30 cellular contexts compared by ENCODE assay signal in the genomic region with DNA sequence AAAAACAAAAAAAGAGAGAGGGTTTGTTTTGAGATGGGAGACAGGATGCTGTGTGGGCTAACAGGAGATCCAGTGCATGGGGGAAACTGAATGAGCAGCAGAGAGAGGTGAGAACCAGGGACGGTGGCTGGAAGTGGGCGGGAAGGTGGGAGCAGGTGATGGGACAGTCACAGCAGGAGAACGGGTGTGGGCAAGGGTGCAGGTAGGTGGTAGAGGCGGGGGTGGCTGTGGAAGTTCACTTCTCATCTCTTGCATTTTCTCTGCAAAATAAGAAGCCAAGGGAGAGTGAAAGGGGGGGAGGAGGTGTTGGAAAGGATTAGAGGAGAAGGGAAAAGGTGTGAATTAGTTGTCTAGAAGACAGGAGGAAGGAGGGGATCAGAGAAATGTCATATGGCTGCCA. TPM values are rescaled to one million over a fixed set of nuclear protein-coding genes. Genes with fewer than 3 reads are reported as not detected.
"Had no signal": no experiment of that assay in that cellular context is flagged by ENCODE, and none has a peak within 500 bp of the region (broad histone marks: within the 10 kb centered on the region; RNA-seq: fewer than 3 reads in every experiment).

No MANE protein-coding gene starts in this region.

- H3K4me2 ChIP-seq: KMS-11 had no signal

- H3K4me3 ChIP-seq: cardiac muscle cell, MG63, SK-N-MC had no signal

- H3K9ac ChIP-seq: KMS-11 had no signal

- H3K36me3 ChIP-seq: brain microvascular endothelial cell, cardiac muscle cell had no signal

- ATAC-seq: activated T-cell treated with anti-CD3 and anti-CD28 coated beads, Interleukin-2, amount 50 U/mL, for 4 hours; Panc1; Right ventricle myocardium inferior; T-cell had no signal

- H3K27me3 ChIP-seq: brain microvascular endothelial cell, cardiac muscle cell, MG63 had no signal

- H3K27ac Mint-ChIP-seq: activated CD4-positive, alpha-beta memory T cell treated with anti-CD3 and anti-CD28 coated beads for 36 hours; activated CD4-positive, alpha-beta T cell treated with anti-CD3 and anti-CD28 coated beads, Interleukin-2, amount 10 ng/mL, durations not matched to agents 7 days and 5 days; activated naive CD8-positive, alpha-beta T cell; T-cell had no signal

- H3K36me3 Mint-ChIP-seq: activated CD4-positive, alpha-beta memory T cell treated with anti-CD3 and anti-CD28 coated beads for 36 hours; T-cell had no signal

- DNase-seq: activated CD4-positive, alpha-beta memory T cell treated with anti-CD3 and anti-CD28 coated beads for 36 hours; activated CD4-positive, alpha-beta T cell treated with anti-CD3 and anti-CD28 coated beads, Interleukin-2, amount 10 ng/mL, durations not matched to agents 7 days and 5 days; activated CD4-positive, CD25-positive, alpha-beta regulatory T cell; activated CD8-positive, alpha-beta memory T cell treated with anti-CD3 and anti-CD28 coated beads for 24 hours; activated effector memory CD4-positive, alpha-beta T cell treated with anti-CD3 and anti-CD28 coated beads, Interleukin-2, amount 50 U/mL, for 16 hours; activated naive CD4-positive, alpha-beta T cell treated with Interleukin-2 at 50 U/mL for 16 hours; activated T-cell treated with anti-CD3 and anti-CD28 coated beads, Interleukin-2, amount 50 U/mL, for 4 hours; brain microvascular endothelial cell; MG63; MV-4-11; NCI-H1092 treated with DMSO at 0.1 percent for 48 hours; NCI-H1417 treated with DMSO at 0.1 percent for 48 hours; NCI-H1694; NCI-H2029; NCI-H2107; NCI-H2171 treated with DMSO at 0.1 percent for 48 hours; NCI-H345; NCI-H510A; NCI-H526 treated with DMSO at 0.1 percent for 48 hours; NCI-H82; OCI-M1; RPMI8226; T-cell had no signal

- H3K9me3 Mint-ChIP-seq: activated CD4-positive, alpha-beta memory T cell treated with anti-CD3 and anti-CD28 coated beads for 36 hours; activated CD4-positive, alpha-beta T cell treated with anti-CD3 and anti-CD28 coated beads, Interleukin-2, amount 10 ng/mL, durations not matched to agents 7 days and 5 days; activated T-cell treated with anti-CD3 and anti-CD28 coated beads, Interleukin-2, amount 50 U/mL, for 4 hours; T-cell had no signal

- H3K4me3 Mint-ChIP-seq: activated CD4-positive, alpha-beta memory T cell treated with anti-CD3 and anti-CD28 coated beads for 36 hours; activated CD4-positive, alpha-beta T cell treated with anti-CD3 and anti-CD28 coated beads, Interleukin-2, amount 10 ng/mL, durations not matched to agents 7 days and 5 days; activated naive CD8-positive, alpha-beta T cell; activated T-cell treated with anti-CD3 and anti-CD28 coated beads, Interleukin-2, amount 50 U/mL, for 4 hours; T-cell had no signal

- H3K27ac ChIP-seq: brain microvascular endothelial cell, cardiac muscle cell, KMS-11, SK-N-MC had no signal

- H3K9me3 ChIP-seq: MG63 had no signal

RNA-seq across cellular contexts. Expression of gene FBXO17, which starts 21.9 kb away (rescaled TPM):
- total RNA-seq: activated CD4-positive, alpha-beta memory T cell treated with anti-CD3 and anti-CD28 coated beads for 36 hours; T-helper 2 cell treated with Interferon-gamma antibody and Interleukin-4, amounts not matched to agents 100 ng/mL and 5 ng/mL, for 36 hours had no signal

RNA-seq across cellular contexts. Expression of gene CCER2, which starts 41.7 kb away (rescaled TPM):
- total RNA-seq: Right ventricle myocardium inferior had no signal
